ENCODE assay signal across 10 cellular contexts in the genomic region with DNA sequence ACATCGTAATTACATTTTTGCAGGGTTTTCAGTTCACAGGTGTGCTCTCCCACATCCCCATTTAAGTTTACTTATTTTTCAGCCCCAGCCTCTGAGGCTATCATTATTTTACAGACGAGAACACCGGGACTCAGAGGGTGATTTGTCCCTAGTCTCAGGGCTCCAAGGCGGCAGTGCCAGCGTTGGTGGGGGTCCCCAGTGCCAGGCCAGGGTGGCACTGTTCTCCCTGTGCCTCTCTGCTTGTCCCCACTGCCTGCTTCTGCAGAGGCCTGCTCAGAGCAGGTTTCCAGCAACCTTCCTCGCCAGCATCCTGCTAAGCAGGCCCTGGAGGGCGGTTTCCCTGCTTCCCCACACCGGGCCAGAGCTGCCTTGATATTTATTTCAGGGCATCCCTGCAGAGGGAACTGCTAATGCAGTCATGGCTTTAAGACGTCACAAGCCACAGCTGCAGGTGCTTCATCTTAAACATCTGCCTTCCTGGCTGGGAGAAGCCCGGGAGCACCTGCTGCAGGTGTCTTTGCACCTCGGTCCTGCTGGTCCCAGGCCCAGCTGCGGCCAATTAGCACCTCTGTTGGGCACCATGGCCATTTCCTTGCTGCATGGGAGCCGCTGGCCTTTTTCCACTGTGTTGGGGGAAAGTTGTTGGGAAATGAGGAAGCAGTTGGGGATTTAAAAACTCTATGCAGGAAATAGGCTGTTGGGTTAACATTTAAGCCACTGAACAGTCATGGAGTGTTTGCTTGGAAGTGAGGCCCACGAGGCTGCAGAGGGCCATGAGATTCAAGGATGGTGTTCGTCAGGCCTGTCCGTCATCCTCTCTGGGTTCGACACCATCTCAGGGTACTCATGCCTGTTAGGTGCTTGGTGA. TPM values are rescaled to one million over a fixed set of nuclear protein-coding genes. Genes with fewer than 3 reads are reported as not detected.
DNase-seq lines count a peak whose midpoint lies in the region; ATAC-seq, FAIRE-seq and TF ChIP-seq lines count a peak whose summit lies in the region.
"Had no signal": no experiment of that assay in that cellular context is flagged by ENCODE, and none has a peak within 500 bp of the region (broad histone marks: within the 10 kb centered on the region; RNA-seq: fewer than 3 reads in every experiment).

No MANE protein-coding gene starts in this region.

- peak overlapping the region; percentile 19 to 98 (median 67) for H3K27ac Mint-ChIP-seq in CD8-positive, alpha-beta memory T cell
- H3K27ac Mint-ChIP-seq in IgD-negative memory B cell = peak overlapping the region in 2 of 3 donors; percentile 7 to 76
- H3K27ac Mint-ChIP-seq in memory B cell = peak overlapping the region; percentile 22
- no peak overlapping the region for H3K27ac Mint-ChIP-seq in MCF 10A (ENCODE audit: low read depth, unreplicated experiment)

- no peaks in the 10 kb centered on the region for H3K9me3 Mint-ChIP-seq in CD8-positive, alpha-beta memory T cell
- H3K9me3 Mint-ChIP-seq in IgD-negative memory B cell (no peaks in the 10 kb centered on the region), memory B cell (no peaks in the 10 kb centered on the region), MCF 10A (ENCODE audit: unreplicated experiment) (no peaks in the 10 kb centered on the region)

- no TSS peak for BruUV-seq in MCF 10A (replicated peaks; lab: Mats Ljungman, UMichigan)

- POLR2A ChIA-PET in CD8-positive, alpha-beta memory T cell (lab: Charles Lee) = no interaction called here
- POLR2A ChIA-PET in MCF 10A (lab: Yijun Ruan, JAX) = no interaction called here

- H3K4me1 ChIP-seq in CD8-positive, alpha-beta memory T cell (ENCODE audit: insufficient read depth, low read length) = peaks cover 58% of the 10 kb centered on the region

- H3K4me1 Mint-ChIP-seq in CD8-positive, alpha-beta memory T cell = peaks cover 56 to 94% (median 72%) of the 10 kb centered on the region in 3 donors
- peaks cover 55 to 74% (median 64%) of the 10 kb centered on the region in 3 donors for H3K4me1 Mint-ChIP-seq in IgD-negative memory B cell
- peaks cover 63% of the 10 kb centered on the region for H3K4me1 Mint-ChIP-seq in memory B cell
- H3K4me1 Mint-ChIP-seq in MCF 10A (ENCODE audit: insufficient read depth, unreplicated experiment) = peaks cover 17% of the 10 kb centered on the region

- no peak for DNase-seq in CD8-positive, alpha-beta memory T cell
- peak; percentile 95 to 97 for DNase-seq in SHP77 (lab: John Stamatoyannopoulos, UW)
- DNase-seq in memory B cell (ENCODE audit: low spot score in 2 of 2) = no peak
- no peak for DNase-seq in AG20443 (ENCODE audit: low spot score)
- DNase-seq in MCF 10A (ENCODE audit: unreplicated experiment) = no peak
- no peak for DNase-seq in urothelium cell line (ENCODE audit: low spot score)
- DNase-seq: NCI-H226 had no signal

- TF ChIP-seq CTCF in MCF 10A (IDR thresholded peaks at IDR 0.05; ENCODE audit: unreplicated experiment) = no peak

- no peaks in the 10 kb centered on the region for H3K27me3 ChIP-seq in CD8-positive, alpha-beta memory T cell (ENCODE audit: insufficient read depth, low read length, poor library complexity, severe bottlenecking)

- no peak for FAIRE-seq in urothelium cell line (lab: Jason Lieb, UNC)
- FAIRE-seq: bronchial epithelial cell had no signal

- no peaks in the 10 kb centered on the region for H3K36me3 ChIP-seq in CD8-positive, alpha-beta memory T cell (ENCODE audit: insufficient read depth, low read length)

- no peak overlapping the region for H3K4me3 ChIP-seq in CD8-positive, alpha-beta memory T cell (ENCODE audit: low read length)

- no peak overlapping the region for H3K27ac ChIP-seq in CD8-positive, alpha-beta memory T cell (ENCODE audit: low read depth, low read length)

- H3K27me3 Mint-ChIP-seq in CD8-positive, alpha-beta memory T cell = no peaks in the 10 kb centered on the region
- H3K27me3 Mint-ChIP-seq in IgD-negative memory B cell = no peaks in the 10 kb centered on the region
- no peaks in the 10 kb centered on the region for H3K27me3 Mint-ChIP-seq in memory B cell
- H3K27me3 Mint-ChIP-seq in MCF 10A (ENCODE audit: insufficient read depth, unreplicated experiment) = no peaks in the 10 kb centered on the region

- CTCF ChIA-PET in CD8-positive, alpha-beta memory T cell (lab: Charles Lee) = interaction anchor here (7.6 kb wide), 1 partner anchor 83 kb away, joined by 68 read pairs; no protein-coding TSS in a partner anchor
- CTCF ChIA-PET in MCF 10A (lab: Yijun Ruan, JAX) = interaction anchor here (0.7 to 2.8 kb wide), 2 partner anchors 84 to 182 kb away, joined by 4 to 8 read pairs; no protein-coding TSS in a partner anchor

- ATAC-seq in memory B cell (ENCODE audit: low read depth) = no peak
- ATAC-seq in GM18519 (IDR thresholded peaks at IDR 0.05; ENCODE audit: low FRiP score, unreplicated experiment) = no peak

- H3K36me3 Mint-ChIP-seq in CD8-positive, alpha-beta memory T cell = peaks cover 0 to 27% (median 2%) of the 10 kb centered on the region in 3 donors
- H3K36me3 Mint-ChIP-seq in IgD-negative memory B cell = peaks cover 3% of the 10 kb centered on the region
- H3K36me3 Mint-ChIP-seq in memory B cell = peaks cover 19% of the 10 kb centered on the region
- peaks cover 9% of the 10 kb centered on the region for H3K36me3 Mint-ChIP-seq in MCF 10A (ENCODE audit: insufficient read depth, unreplicated experiment)

- H3K9me3 ChIP-seq in CD8-positive, alpha-beta memory T cell (ENCODE audit: low read length) = no peaks in the 10 kb centered on the region

- no peak overlapping the region for H3K4me3 Mint-ChIP-seq in CD8-positive, alpha-beta memory T cell
- H3K4me3 Mint-ChIP-seq in IgD-negative memory B cell (peak overlapping the region in 2 of 4 donors; percentile 68 to 81), memory B cell (no peak overlapping the region), MCF 10A (ENCODE audit: unreplicated experiment) (no peak overlapping the region)

- intact Hi-C loops in MCF 10A (cut with micrococcal nuclease) = no loop called here

RNA-seq across cellular contexts. Expression of gene HPCAL1, which starts 22.8 kb away (rescaled TPM):
- 10 to 100 TPM; 44.1 to 47.6 TPM for total RNA-seq in CD8-positive, alpha-beta memory T cell
- polyA plus RNA-seq in CD8-positive, alpha-beta memory T cell = 96.3 TPM
- polyA plus RNA-seq in IgD-negative memory B cell = 89.2 TPM
- total RNA-seq in MCF 10A (2022) = 136 and 144 TPM in 2 replicates

Comparison
In these comparisons a context has a peak if more than half of its experiments do, and no peak if none do; other contexts are left out.
1. DNase-seq: peak in SHP77 (2 of 2); none in CD8-positive, alpha-beta memory T cell (0 of 5), memory B cell (0 of 2), AG20443 (single experiment), MCF 10A (single experiment) and urothelium cell line (single experiment).